Comparison of ENCODE assay signal across 14 cellular contexts in the genomic region with DNA sequence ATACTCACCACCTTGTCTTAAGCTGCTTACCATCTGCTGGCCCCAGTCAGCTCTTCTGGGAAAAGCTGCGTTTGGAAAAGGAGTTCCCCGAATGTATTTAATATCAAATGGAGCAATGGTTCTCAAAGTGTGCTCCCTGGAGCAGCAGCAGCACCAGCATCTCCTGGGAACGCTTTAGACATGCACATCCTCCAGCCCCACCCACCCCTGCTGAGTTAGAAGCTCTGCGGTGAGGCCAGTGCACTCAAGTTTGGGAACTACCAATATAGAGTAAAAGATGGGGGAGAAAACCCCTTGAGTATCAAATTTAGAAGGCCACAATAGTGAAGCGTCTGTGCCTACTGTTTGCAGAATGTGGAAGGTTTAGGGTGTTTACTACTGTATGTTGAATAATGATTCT.
DNase-seq lines count a peak whose midpoint lies in the region; ATAC-seq and TF ChIP-seq lines count a peak whose summit lies in the region.
"Had no signal": no experiment of that assay in that cellular context is flagged by ENCODE, and none has a peak within 500 bp of the region (broad histone marks: within the 10 kb centered on the region; RNA-seq: fewer than 3 reads in every experiment).

No MANE protein-coding gene starts in this region.

- POLR2A ChIA-PET in MCF 10A (lab: Yijun Ruan, JAX) = no interaction called here

- in situ Hi-C loops in mammary epithelial cell (cut with MboI; ENCODE audit: low sequenced_read_pairs in 2 of 2) = no loop called here

- peaks cover 8% of the 10 kb centered on the region for H3K4me1 ChIP-seq in mammary epithelial cell (ENCODE audit: insufficient read depth, low read length)
- no peaks in the 10 kb centered on the region for H3K4me1 ChIP-seq in left lung
- peaks cover 48 to 59% of the 10 kb centered on the region in 2 donors for H3K4me1 ChIP-seq in thyroid gland
- H3K4me1 ChIP-seq in adrenal gland (replicated peaks in 1 of 2) = no peaks in the 10 kb centered on the region
- H3K4me1 ChIP-seq: BLaER1 had no signal

- no peak overlapping the region for H3K4me2 ChIP-seq in mammary epithelial cell (ENCODE audit: insufficient read depth, low read depth, low read length)
- H3K4me2 ChIP-seq: BLaER1 had no signal

- no peak for DNase-seq in MCF 10A (ENCODE audit: unreplicated experiment)
- no peak for DNase-seq in mammary epithelial cell
- DNase-seq in left lung = no peak
- DNase-seq in thyroid gland = no peak
- DNase-seq in adrenal gland = no peak
- DNase-seq in H4 (ENCODE audit: low spot score) = no peak
- no peak for DNase-seq in hypothalamus (lab: John Stamatoyannopoulos, UW)
- DNase-seq: AML-193; CD8-positive, alpha-beta memory T cell; DMS53; GF-D8; HCEC 1CT; HFFc6 had no signal

- intact Hi-C loops in MCF 10A (cut with micrococcal nuclease) (no loop called here), mammary epithelial cell (cut with micrococcal nuclease) (no loop called here), left lung (cut with DNase I) (no loop called here), thyroid gland (cut with DNase I) (no loop called here), adrenal gland (cut with DNase I) (no loop called here)

- CTCF ChIA-PET in MCF 10A (lab: Yijun Ruan, JAX) = no interaction called here
- CTCF ChIA-PET in mammary epithelial cell (lab: Charles Lee; ENCODE audit: low non-redundant PET) = no interaction called here

- no TSS peak for BruUV-seq in MCF 10A (replicated peaks; lab: Mats Ljungman, UMichigan)
- no TSS peak for BruUV-seq in mammary epithelial cell (replicated peaks; lab: Mats Ljungman, UMichigan)

- no peak overlapping the region for H3K9ac ChIP-seq in mammary epithelial cell (ENCODE audit: insufficient read depth, low read length)
- H3K9ac ChIP-seq: BLaER1 had no signal

- no peak for TF ChIP-seq CTCF in MCF 10A (IDR thresholded peaks at IDR 0.05; ENCODE audit: unreplicated experiment)
- no peak for TF ChIP-seq CTCF in mammary epithelial cell (conservative IDR thresholded peaks at IDR 0.05 in 1 of 2, IDR thresholded peaks at IDR 0.05 in 1 of 2; ENCODE audit: extremely low read depth in 1 of 2, insufficient read depth in 1 of 2, low read depth in 1 of 2, low read length in 2 of 2)
- TF ChIP-seq CTCF in left lung (IDR thresholded peaks at IDR 0.05) = no peak
- no peak for TF ChIP-seq CTCF in thyroid gland (IDR thresholded peaks at IDR 0.05)
- TF ChIP-seq CTCF in adrenal gland (IDR thresholded peaks at IDR 0.05) = no peak

- H3K79me2 ChIP-seq in mammary epithelial cell (ENCODE audit: insufficient read depth, low read length) = no peaks in the 10 kb centered on the region

- no peaks in the 10 kb centered on the region for H4K20me1 ChIP-seq in mammary epithelial cell (ENCODE audit: insufficient read depth, low read length)
- H4K20me1 ChIP-seq: BLaER1 had no signal

- ATAC-seq in left lung = peak; percentile 13

- H3K9me3 Mint-ChIP-seq in MCF 10A (ENCODE audit: unreplicated experiment) = no peaks in the 10 kb centered on the region
- H3K9me3 Mint-ChIP-seq: CD8-positive, alpha-beta memory T cell; HFFc6 had no signal

- H3K27me3 ChIP-seq in mammary epithelial cell (ENCODE audit: insufficient read depth, low read length) (no peaks in the 10 kb centered on the region), left lung (peaks cover 0 to 8% of the 10 kb centered on the region in 2 donors), thyroid gland (no peaks in the 10 kb centered on the region), adrenal gland (no peaks in the 10 kb centered on the region)
- H3K27me3 ChIP-seq: BLaER1 had no signal

- H3K9me3 ChIP-seq in mammary epithelial cell (replicated peaks; ENCODE audit: insufficient read depth, low read length) (no peaks in the 10 kb centered on the region), left lung (no peaks in the 10 kb centered on the region), thyroid gland (no peaks in the 10 kb centered on the region), adrenal gland (replicated peaks in 1 of 3) (no peaks in the 10 kb centered on the region)
- H3K9me3 ChIP-seq: BLaER1 had no signal

- peak overlapping the region; percentile 19 for H3K4me3 Mint-ChIP-seq in MCF 10A (ENCODE audit: unreplicated experiment)
- H3K4me3 Mint-ChIP-seq: CD8-positive, alpha-beta memory T cell; HFFc6 had no signal

- no peak overlapping the region for H2AFZ ChIP-seq in mammary epithelial cell (ENCODE audit: low read depth, low read length)

- dilution Hi-C loops in mammary epithelial cell (cut with HindIII; ENCODE audit: low sequenced_read_pairs) = no loop called here

- 100% methylated on average over 5 of the region's 5 CpGs for WGBS in mammary epithelial cell (ENCODE audit: low coverage, missing lambda C conversion rate)
- WGBS in thyroid gland, 2 donors = 68 to 72% methylated on average over 5 of the region's 5 CpGs
- WGBS in adrenal gland, 4 donors = 82 to 86% (median 85%) methylated on average over 5 of the region's 5 CpGs

- H3K27ac ChIP-seq in mammary epithelial cell (ENCODE audit: insufficient read depth, low read depth, low read length) (no peak overlapping the region), left lung (no peak overlapping the region), thyroid gland (peak overlapping the region; percentile 87 to 98 (median 96)), adrenal gland (no peak overlapping the region)
- H3K27ac ChIP-seq: BLaER1 had no signal

- H3K27me3 Mint-ChIP-seq in MCF 10A (ENCODE audit: insufficient read depth, unreplicated experiment) = no peaks in the 10 kb centered on the region

- H3K4me1 Mint-ChIP-seq in MCF 10A (ENCODE audit: insufficient read depth, unreplicated experiment) = peaks cover 19% of the 10 kb centered on the region
- H3K4me1 Mint-ChIP-seq: CD8-positive, alpha-beta memory T cell had no signal

- H3K27ac Mint-ChIP-seq in MCF 10A (ENCODE audit: low read depth, unreplicated experiment) = no peak overlapping the region
- H3K27ac Mint-ChIP-seq: CD8-positive, alpha-beta memory T cell; HFFc6 had no signal

- TF ChIP-seq POLR2A in thyroid gland (IDR thresholded peaks at IDR 0.05) = no peak
- no peak for TF ChIP-seq POLR2A in adrenal gland (IDR thresholded peaks at IDR 0.05)

- H3K36me3 Mint-ChIP-seq in MCF 10A (ENCODE audit: insufficient read depth, unreplicated experiment) = no peaks in the 10 kb centered on the region
- H3K36me3 Mint-ChIP-seq: CD8-positive, alpha-beta memory T cell had no signal

- H3K4me3 ChIP-seq in mammary epithelial cell (replicated peaks in 1 of 3; ENCODE audit: insufficient read depth in 1 of 3, low read depth in 2 of 3, low read length in 3 of 3) (no peak overlapping the region), left lung (no peak overlapping the region), thyroid gland (replicated peaks in 1 of 3) (no peak overlapping the region), adrenal gland (no peak overlapping the region)
- H3K4me3 ChIP-seq: BLaER1 had no signal

- peaks cover 3% of the 10 kb centered on the region for H3K36me3 ChIP-seq in mammary epithelial cell (ENCODE audit: insufficient read depth, low read length)
- no peaks in the 10 kb centered on the region for H3K36me3 ChIP-seq in left lung
- H3K36me3 ChIP-seq in thyroid gland = peaks cover 9 to 10% of the 10 kb centered on the region in 2 donors
- no peaks in the 10 kb centered on the region for H3K36me3 ChIP-seq in adrenal gland (replicated peaks in 1 of 2)
- H3K36me3 ChIP-seq: BLaER1 had no signal

Comparison
In these comparisons a context has a peak if more than half of its experiments do, and no peak if none do; other contexts are left out.
1. H3K27ac ChIP-seq: peak in thyroid gland (3 of 3); none in mammary epithelial cell (single experiment), left lung (0 of 2) and adrenal gland (0 of 5).